In genomic region chr7:101898019-101898575, GRCh38 we compare ENCODE assay signal across 17 cellular contexts.
DNase-seq lines count a peak whose midpoint lies in the region; ATAC-seq and TF ChIP-seq lines count a peak whose summit lies in the region.
"Had no signal": no experiment of that assay in that cellular context is flagged by ENCODE, and none has a peak within 500 bp of the region (broad histone marks: within the 10 kb centered on the region; RNA-seq: fewer than 3 reads in every experiment).

No MANE protein-coding gene starts in this region.

- TF ChIP-seq POLR2A in gastrocnemius medialis (IDR thresholded peaks at IDR 0.05) = no peak

- no peaks in the 10 kb centered on the region for H3K9me3 Mint-ChIP-seq in CD14-positive monocyte
- H3K9me3 Mint-ChIP-seq in endothelial cell (ENCODE audit: unreplicated experiment) = no peaks in the 10 kb centered on the region
- no peaks in the 10 kb centered on the region for H3K9me3 Mint-ChIP-seq in activated CD4-positive, alpha-beta memory T cell treated with anti-CD3 and anti-CD28 coated beads, Interleukin-2, amount 10 ng/mL, durations not matched to agents 7 days and 5 days
- H3K9me3 Mint-ChIP-seq: activated naive CD8-positive, alpha-beta T cell treated with anti-CD3 and anti-CD28 coated beads, Interleukin-2, amount 50 U/mL, for 24 hours; activated T-helper 17 cell treated with anti-CD3 and anti-CD28 coated beads, Interleukin-2, amount 50 U/mL, for 72 hours; CD4-positive, alpha-beta memory T cell had no signal

- no peak for ATAC-seq in gastrocnemius medialis
- ATAC-seq: activated naive CD8-positive, alpha-beta T cell treated with anti-CD3 and anti-CD28 coated beads, Interleukin-2, amount 50 U/mL, for 24 hours; activated T-helper 17 cell treated with anti-CD3 and anti-CD28 coated beads, Interleukin-2, amount 50 U/mL, for 72 hours had no signal

- in situ Hi-C loops in gastrocnemius medialis (cut with MboI; ENCODE audit: low sequenced_read_pairs in 4 of 4) = no loop called here

- H3K4me1 Mint-ChIP-seq in CD14-positive monocyte (peaks cover 10% of the 10 kb centered on the region), endothelial cell (ENCODE audit: unreplicated experiment) (peaks cover 2% of the 10 kb centered on the region)
- H3K4me1 Mint-ChIP-seq in activated CD4-positive, alpha-beta memory T cell treated with anti-CD3 and anti-CD28 coated beads, Interleukin-2, amount 10 ng/mL, durations not matched to agents 7 days and 5 days = peaks cover 4% of the 10 kb centered on the region

- H3K4me3 ChIP-seq in gastrocnemius medialis (peak overlapping the region in 3 of 4 donors; percentile 1 to 27 (median 21)), SJCRH30 (no peak overlapping the region)

- POLR2A ChIA-PET in activated CD4-positive, alpha-beta memory T cell treated with anti-CD3 and anti-CD28 coated beads, Interleukin-2, amount 10 ng/mL, durations not matched to agents 7 days and 5 days (lab: Charles Lee) = no interaction called here

- H3K27ac Mint-ChIP-seq in CD14-positive monocyte = peak overlapping the region in 5 of 7 donors; percentile 54 to 74 (median 56)
- no peak overlapping the region for H3K27ac Mint-ChIP-seq in endothelial cell (ENCODE audit: unreplicated experiment)
- H3K27ac Mint-ChIP-seq in activated CD4-positive, alpha-beta memory T cell treated with anti-CD3 and anti-CD28 coated beads, Interleukin-2, amount 10 ng/mL, durations not matched to agents 7 days and 5 days = no peak overlapping the region
- H3K27ac Mint-ChIP-seq: activated naive CD8-positive, alpha-beta T cell treated with anti-CD3 and anti-CD28 coated beads, Interleukin-2, amount 50 U/mL, for 24 hours; activated T-helper 17 cell treated with anti-CD3 and anti-CD28 coated beads, Interleukin-2, amount 50 U/mL, for 72 hours; CD4-positive, alpha-beta memory T cell had no signal

- H3K4me3 Mint-ChIP-seq in CD14-positive monocyte = no peak overlapping the region
- no peak overlapping the region for H3K4me3 Mint-ChIP-seq in endothelial cell (ENCODE audit: unreplicated experiment)
- H3K4me3 Mint-ChIP-seq in activated CD4-positive, alpha-beta memory T cell treated with anti-CD3 and anti-CD28 coated beads, Interleukin-2, amount 10 ng/mL, durations not matched to agents 7 days and 5 days = no peak overlapping the region
- H3K4me3 Mint-ChIP-seq: activated naive CD8-positive, alpha-beta T cell treated with anti-CD3 and anti-CD28 coated beads, Interleukin-2, amount 50 U/mL, for 24 hours; activated T-helper 17 cell treated with anti-CD3 and anti-CD28 coated beads, Interleukin-2, amount 50 U/mL, for 72 hours; CD4-positive, alpha-beta memory T cell had no signal

- peaks cover 65 to 67% of the 10 kb centered on the region in 2 donors for H3K4me1 ChIP-seq in gastrocnemius medialis
- peaks cover 16% of the 10 kb centered on the region for H3K4me1 ChIP-seq in SJCRH30

- H3K27me3 Mint-ChIP-seq in CD14-positive monocyte (ENCODE audit: low read depth in 3 of 3) = peaks cover 0 to 2% (median 0%) of the 10 kb centered on the region in 3 donors
- peaks cover 8% of the 10 kb centered on the region for H3K27me3 Mint-ChIP-seq in endothelial cell (ENCODE audit: unreplicated experiment)
- H3K27me3 Mint-ChIP-seq in activated CD4-positive, alpha-beta memory T cell treated with anti-CD3 and anti-CD28 coated beads, Interleukin-2, amount 10 ng/mL, durations not matched to agents 7 days and 5 days = no peaks in the 10 kb centered on the region
- H3K27me3 Mint-ChIP-seq: activated naive CD8-positive, alpha-beta T cell treated with anti-CD3 and anti-CD28 coated beads, Interleukin-2, amount 50 U/mL, for 24 hours; activated T-helper 17 cell treated with anti-CD3 and anti-CD28 coated beads, Interleukin-2, amount 50 U/mL, for 72 hours; CD4-positive, alpha-beta memory T cell had no signal

- no peak for TF ChIP-seq CTCF in CD14-positive monocyte (IDR thresholded peaks at IDR 0.05)
- TF ChIP-seq CTCF in VCaP (conservative IDR thresholded peaks at IDR 0.05) = no peak
- TF ChIP-seq CTCF in gastrocnemius medialis (IDR thresholded peaks at IDR 0.05 in 4 of 5, conservative IDR thresholded peaks at IDR 0.05 in 1 of 5) = no peak
- no peak for TF ChIP-seq CTCF in endothelial cell (IDR thresholded peaks at IDR 0.05; ENCODE audit: unreplicated experiment)

- intact Hi-C loops in CD14-positive monocyte (cut with micrococcal nuclease) = loop anchor here in 1 of 2 donors (10.0 kb wide), 1 partner anchor 167 kb away; no protein-coding TSS in a partner anchor
- intact Hi-C loops in gastrocnemius medialis (cut with DNase I; ENCODE audit: low total_unique reads) = loop anchor here (5.0 kb wide), 1 partner anchor 81 kb away; the partner anchor contains the start of gene CUX1

- H3K27me3 ChIP-seq in gastrocnemius medialis = no peaks in the 10 kb centered on the region
- H3K27me3 ChIP-seq in SJCRH30 = no peaks in the 10 kb centered on the region

- DNase-seq in CD14-positive monocyte (ENCODE audit: low spot score) = no peak
- peak; percentile 26 for DNase-seq in fibroblast of the conjunctiva (ENCODE audit: low read depth)
- peak in 1 of 2 donors; percentile 45 for DNase-seq in gastrocnemius medialis
- DNase-seq in stimulated activated CD4-positive, alpha-beta T cell treated with anti-CD3 and anti-CD28 coated beads, Interleukin-1b, Interleukin-23, amount 100 ng/mL, for 48 hours = no peak
- no peak for DNase-seq in endothelial cell (ENCODE audit: low spot score)
- no peak for DNase-seq in activated CD4-positive, alpha-beta memory T cell treated with anti-CD3 and anti-CD28 coated beads, Interleukin-2, amount 10 ng/mL, durations not matched to agents 7 days and 5 days
- DNase-seq in SJCRH30 = no peak
- DNase-seq: activated CD4-positive, alpha-beta T cell treated with anti-CD3 and anti-CD28 coated beads for 1 hour; activated naive CD8-positive, alpha-beta T cell treated with anti-CD3 and anti-CD28 coated beads, Interleukin-2, amount 50 U/mL, for 24 hours; CD4-positive, alpha-beta memory T cell; central memory CD4-positive, alpha-beta T cell; DMS79; effector memory CD4-positive, alpha-beta T cell; NCI-H1436; NCI-H2171 treated with DMSO at 0.1 percent for 48 hours had no signal

- CTCF ChIA-PET in activated CD4-positive, alpha-beta memory T cell treated with anti-CD3 and anti-CD28 coated beads, Interleukin-2, amount 10 ng/mL, durations not matched to agents 7 days and 5 days (lab: Charles Lee) = no interaction called here

- H3K9me3 ChIP-seq in gastrocnemius medialis (no peaks in the 10 kb centered on the region), SJCRH30 (replicated peaks) (no peaks in the 10 kb centered on the region)

- H3K27ac ChIP-seq in VCaP (peak overlapping the region; percentile 78), gastrocnemius medialis (peak overlapping the region; percentile 80 to 91 (median 84)), SJCRH30 (no peak overlapping the region)

- peaks cover 14 to 39% of the 10 kb centered on the region in 2 donors for H3K36me3 Mint-ChIP-seq in CD14-positive monocyte
- H3K36me3 Mint-ChIP-seq in endothelial cell (ENCODE audit: low read depth, unreplicated experiment) = no peaks in the 10 kb centered on the region
- no peaks in the 10 kb centered on the region for H3K36me3 Mint-ChIP-seq in activated CD4-positive, alpha-beta memory T cell treated with anti-CD3 and anti-CD28 coated beads, Interleukin-2, amount 10 ng/mL, durations not matched to agents 7 days and 5 days (ENCODE audit: low read depth)

- no peaks in the 10 kb centered on the region for H3K36me3 ChIP-seq in gastrocnemius medialis
- H3K36me3 ChIP-seq in SJCRH30 = no peaks in the 10 kb centered on the region

Comparison
In these comparisons a context has a peak if more than half of its experiments do, and no peak if none do; other contexts are left out.
1. H3K27ac Mint-ChIP-seq: peak in CD14-positive monocyte (5 of 7); none in endothelial cell (single experiment) and activated CD4-positive, alpha-beta memory T cell treated with anti-CD3 and anti-CD28 coated beads, Interleukin-2, amount 10 ng/mL, durations not matched to agents 7 days and 5 days (single experiment).